ENCODE assay signal across 14 cellular contexts in the genomic region with DNA sequence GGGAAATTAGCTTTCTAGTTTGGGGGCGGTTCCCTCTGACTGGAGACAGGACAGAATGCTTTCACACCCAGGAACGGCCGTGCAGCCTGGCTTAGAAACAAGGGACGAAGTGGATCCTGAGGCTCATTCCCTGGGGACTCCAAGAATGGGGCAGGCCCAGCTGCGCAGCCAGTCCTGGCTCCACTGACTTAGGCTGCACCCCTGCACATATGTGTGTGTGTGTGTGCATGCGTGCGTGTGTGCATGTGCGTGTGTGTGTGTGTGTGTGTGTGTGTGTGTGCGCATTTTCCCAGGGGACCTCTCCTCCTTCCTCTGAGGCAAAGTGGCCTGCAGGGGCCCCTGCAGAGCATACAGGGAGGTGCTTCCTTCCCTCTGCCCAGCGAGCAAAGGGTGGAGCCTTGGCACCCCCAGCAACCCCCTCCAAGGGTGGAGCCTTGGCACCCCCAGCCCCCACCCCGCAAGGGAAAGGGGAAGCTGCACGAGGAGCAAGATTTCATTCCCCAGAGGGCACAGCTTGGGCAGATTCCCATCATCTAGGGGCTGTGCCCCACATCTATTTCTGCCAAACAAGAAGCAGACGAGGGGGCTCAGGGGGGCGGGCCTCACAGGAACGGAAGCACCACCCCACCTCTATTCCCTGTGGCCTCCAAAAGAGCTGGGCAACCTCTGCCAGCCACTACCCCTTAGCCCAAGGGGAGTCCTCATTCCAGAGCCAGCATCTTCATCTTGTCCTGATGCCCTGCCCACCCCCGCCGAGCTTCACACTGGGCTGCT.
DNase-seq lines count a peak whose midpoint lies in the region; ATAC-seq, FAIRE-seq and TF ChIP-seq lines count a peak whose summit lies in the region.
"Had no signal": no experiment of that assay in that cellular context is flagged by ENCODE, and none has a peak within 500 bp of the region (broad histone marks: within the 10 kb centered on the region; RNA-seq: fewer than 3 reads in every experiment).

No MANE protein-coding gene starts in this region.

- H3K4me1 ChIP-seq in CD8-positive, alpha-beta T cell (ENCODE audit: insufficient read depth, low read length) = peaks cover 55% of the 10 kb centered on the region

- no peak for FAIRE-seq in HTR-8/SVneo (lab: Jason Lieb, UNC)
- FAIRE-seq: endometrium had no signal

- H3K36me3 ChIP-seq in CD8-positive, alpha-beta T cell (ENCODE audit: insufficient read depth, low read length) = no peaks in the 10 kb centered on the region
- H3K36me3 ChIP-seq: SJCRH30 had no signal

- H3K9me3 Mint-ChIP-seq in CD8-positive, alpha-beta T cell = no peaks in the 10 kb centered on the region
- peaks cover 26% of the 10 kb centered on the region for H3K9me3 Mint-ChIP-seq in glutamatergic neuron (ENCODE audit: unreplicated experiment)
- H3K9me3 Mint-ChIP-seq: nephron had no signal

- POLR2A ChIA-PET in AG04449 (lab: Yijun Ruan, JAX) = no interaction called here
- POLR2A ChIA-PET in CD8-positive, alpha-beta T cell (lab: Charles Lee) = interaction anchor here (0.7 kb wide), 1 partner anchor 97 kb away, joined by 3 read pairs; a partner anchor contains a TSS

- peak overlapping the region; percentile 89 for H3K27ac Mint-ChIP-seq in CD8-positive, alpha-beta T cell
- no peak overlapping the region for H3K27ac Mint-ChIP-seq in glutamatergic neuron (ENCODE audit: unreplicated experiment)

- H3K27me3 Mint-ChIP-seq in CD8-positive, alpha-beta T cell (ENCODE audit: low read depth) = peaks cover 7% of the 10 kb centered on the region
- peaks cover 33% of the 10 kb centered on the region for H3K27me3 Mint-ChIP-seq in glutamatergic neuron (ENCODE audit: unreplicated experiment)

- H3K36me3 Mint-ChIP-seq in CD8-positive, alpha-beta T cell = no peaks in the 10 kb centered on the region
- peaks cover 5% of the 10 kb centered on the region for H3K36me3 Mint-ChIP-seq in glutamatergic neuron (ENCODE audit: unreplicated experiment)

- peak; percentile 4 for TF ChIP-seq CTCF in AG04449 (IDR thresholded peaks at IDR 0.05; ENCODE audit: insufficient read depth, low read length, missing control alignments)
- TF ChIP-seq CTCF in CD8-positive, alpha-beta T cell (IDR thresholded peaks at IDR 0.05) = no peak
- TF ChIP-seq CTCF in glutamatergic neuron (IDR thresholded peaks at IDR 0.05; ENCODE audit: partially characterized antibody, unreplicated experiment) = no peak
- no peak for TF ChIP-seq CTCF in dorsolateral prefrontal cortex (IDR thresholded peaks at IDR 0.05 in 54 of 56, conservative IDR thresholded peaks at IDR 0.05 in 2 of 56; ENCODE audit: low read depth in 1 of 56, partially characterized antibody in 56 of 56)

- intact Hi-C loops in CD8-positive, alpha-beta T cell (cut with DNase I, micrococcal nuclease) = no loop called here
- intact Hi-C loops in dorsolateral prefrontal cortex (cut with DNase I) = no loop called here

- peak; percentile 41 for ATAC-seq in CD8-positive, alpha-beta T cell
- no peak for ATAC-seq in HG02870 (IDR thresholded peaks at IDR 0.05; ENCODE audit: unreplicated experiment)

- peaks cover 60% of the 10 kb centered on the region for H3K4me1 Mint-ChIP-seq in CD8-positive, alpha-beta T cell (ENCODE audit: low read depth)
- H3K4me1 Mint-ChIP-seq in glutamatergic neuron (ENCODE audit: low read depth, unreplicated experiment) = peaks cover 17% of the 10 kb centered on the region

- CTCF ChIA-PET in AG04449 (lab: Yijun Ruan, JAX) = interaction anchor here (0.9 to 1.3 kb wide), 2 partner anchors 11 to 191 kb away, joined by 3 read pairs; no protein-coding TSS in a partner anchor
- CTCF ChIA-PET in CD8-positive, alpha-beta T cell (lab: Charles Lee) = interaction anchor here (1.0 to 4.1 kb wide), 3 partner anchors 11 to 119 kb away, joined by 3 to 12 read pairs (median 3); no protein-coding TSS in a partner anchor

- H3K27me3 ChIP-seq in CD8-positive, alpha-beta T cell (ENCODE audit: insufficient read depth, low read length) = no peaks in the 10 kb centered on the region
- H3K27me3 ChIP-seq in dorsolateral prefrontal cortex = peaks cover 0 to under 1% (median 0%) of the 10 kb centered on the region in 45 donors

- H3K4me3 ChIP-seq in AG04449 (ENCODE audit: low read depth, low read length) = no peak overlapping the region
- peak overlapping the region; percentile 45 for H3K4me3 ChIP-seq in CD8-positive, alpha-beta T cell (ENCODE audit: low read depth, low read length)
- peak overlapping the region in 1 of 59 donors; percentile 12 for H3K4me3 ChIP-seq in dorsolateral prefrontal cortex
- H3K4me3 ChIP-seq: sigmoid colon, SJCRH30 had no signal

- no peaks in the 10 kb centered on the region for H3K9me3 ChIP-seq in CD8-positive, alpha-beta T cell (ENCODE audit: low read length)
- H3K9me3 ChIP-seq: sigmoid colon, SJCRH30 had no signal

- peak overlapping the region; percentile 77 for H3K4me3 Mint-ChIP-seq in CD8-positive, alpha-beta T cell
- H3K4me3 Mint-ChIP-seq in glutamatergic neuron (ENCODE audit: unreplicated experiment) = no peak overlapping the region

- no peak for DNase-seq in AG04449 (ENCODE audit: low read depth, low spot score)
- no peak for DNase-seq in CD8-positive, alpha-beta T cell
- peak; percentile 87 for DNase-seq in NCI-H82 (lab: John Stamatoyannopoulos, UW)
- DNase-seq in glutamatergic neuron = peak; percentile 37
- no peak for DNase-seq in HTR-8/SVneo (ENCODE audit: insufficient read length, low spot score)
- no peak for DNase-seq in NCI-H2227 (lab: John Stamatoyannopoulos, UW; ENCODE audit: unreplicated experiment)
- DNase-seq in dorsolateral prefrontal cortex = no peak
- DNase-seq: activated T-cell treated with anti-CD3 and anti-CD28 coated beads for 4 hours, NCI-H510A, sigmoid colon had no signal

- peak overlapping the region; percentile 57 for H3K27ac ChIP-seq in CD8-positive, alpha-beta T cell (ENCODE audit: low read depth, low read length)
- no peak overlapping the region for H3K27ac ChIP-seq in dorsolateral prefrontal cortex
- H3K27ac ChIP-seq: sigmoid colon, SJCRH30 had no signal

Comparison
In these comparisons a context has a peak if more than half of its experiments do, and no peak if none do; other contexts are left out.
1. DNase-seq: peak in NCI-H82 (single experiment) and glutamatergic neuron (single experiment); none in AG04449 (single experiment), CD8-positive, alpha-beta T cell (0 of 7), HTR-8/SVneo (single experiment), NCI-H2227 (single experiment) and dorsolateral prefrontal cortex (0 of 10).